8 cellular contexts compared by ENCODE assay signal in genomic region chr1:6701437-6702153, GRCh38. TPM values are rescaled to one million over a fixed set of nuclear protein-coding genes. Genes with fewer than 3 reads are reported as not detected.
DNase-seq lines count a peak whose midpoint lies in the region; ATAC-seq and TF ChIP-seq lines count a peak whose summit lies in the region.

Gene DNAJC11 (minus strand): TSS chr1:6701816. CDS start chr1:6701800, 16 bp downstream.

- H3K27me3 ChIP-seq in CD4-positive, CD25-positive, alpha-beta regulatory T cell (ENCODE audit: control insufficient read depth, insufficient read depth, low read length) = no peaks in the 10 kb centered on the region
- H3K27me3 ChIP-seq in duodenal mucosa (ENCODE audit: control insufficient read depth in 1 of 2, insufficient read depth in 2 of 2, low read length in 2 of 2) = no peaks in the 10 kb centered on the region

- H3K36me3 ChIP-seq in CD4-positive, CD25-positive, alpha-beta regulatory T cell (ENCODE audit: control insufficient read depth, insufficient read depth, low read length) = no peaks in the 10 kb centered on the region
- H3K36me3 ChIP-seq in duodenal mucosa (ENCODE audit: control insufficient read depth in 1 of 2, insufficient read depth in 2 of 2, low read length in 2 of 2) = no peaks in the 10 kb centered on the region

- POLR2A ChIA-PET in activated CD4-positive, alpha-beta memory T cell treated with anti-CD3 and anti-CD28 coated beads for 36 hours (lab: Charles Lee) = interaction anchor here (0.7 to 1.5 kb wide), 3 partner anchors 18 to 99 kb away, joined by 4 to 9 read pairs (median 5); partner anchors contain the start of genes CAMTA1 and KLHL21

- peak; percentile 98 for ATAC-seq in CD4-positive, CD25-positive, alpha-beta regulatory T cell (ENCODE audit: low read depth in 2 of 2)
- ATAC-seq in GM19372 (IDR thresholded peaks at IDR 0.05; ENCODE audit: low read depth, unreplicated experiment) (peak; percentile 89), HG03521 (IDR thresholded peaks at IDR 0.05; ENCODE audit: unreplicated experiment) (peak; percentile 95)

- H3K36me3 Mint-ChIP-seq in CD4-positive, CD25-positive, alpha-beta regulatory T cell = peaks cover 6% of the 10 kb centered on the region
- no peaks in the 10 kb centered on the region for H3K36me3 Mint-ChIP-seq in activated CD4-positive, alpha-beta memory T cell treated with anti-CD3 and anti-CD28 coated beads for 36 hours

- peak in 1 of 3 donors; percentile 40 for TF ChIP-seq CTCF in lower leg skin (IDR thresholded peaks at IDR 0.05)

- peaks cover 0 to 32% (median 22%) of the 10 kb centered on the region in 4 donors for H3K4me1 Mint-ChIP-seq in CD4-positive, CD25-positive, alpha-beta regulatory T cell
- peaks cover 25% of the 10 kb centered on the region for H3K4me1 Mint-ChIP-seq in activated CD4-positive, alpha-beta memory T cell treated with anti-CD3 and anti-CD28 coated beads for 36 hours (ENCODE audit: low read depth)

- intact Hi-C loops in activated CD4-positive, alpha-beta memory T cell treated with anti-CD3 and anti-CD28 coated beads for 36 hours (cut with micrococcal nuclease) = loop anchor here (5.0 kb wide), 1 partner anchor 99 kb away; the partner anchor contains the start of gene KLHL21
- intact Hi-C loops in lower leg skin (cut with DNase I; ENCODE audit: low total_unique reads) = no loop called here

- no peaks in the 10 kb centered on the region for H3K27me3 Mint-ChIP-seq in CD4-positive, CD25-positive, alpha-beta regulatory T cell
- no peaks in the 10 kb centered on the region for H3K27me3 Mint-ChIP-seq in activated CD4-positive, alpha-beta memory T cell treated with anti-CD3 and anti-CD28 coated beads for 36 hours

- H3K4me3 ChIP-seq in CD4-positive, CD25-positive, alpha-beta regulatory T cell (ENCODE audit: low read depth, low read length) = peak within 1 kb of the TSS; percentile 79
- H3K4me3 ChIP-seq in duodenal mucosa (ENCODE audit: low read depth in 1 of 2, low read length in 2 of 2) (peak within 1 kb of the TSS; percentile 87 to 95), lower leg skin (ENCODE audit: low read depth, poor library complexity, severe bottlenecking) (peak within 1 kb of the TSS; percentile 84)

- H3K27ac Mint-ChIP-seq in CD4-positive, CD25-positive, alpha-beta regulatory T cell = peak within 1 kb of the TSS; percentile 86 to 93 (median 89)
- H3K27ac Mint-ChIP-seq in activated CD4-positive, alpha-beta memory T cell treated with anti-CD3 and anti-CD28 coated beads for 36 hours = peak within 1 kb of the TSS; percentile 86

- H3K4me1 ChIP-seq in CD4-positive, CD25-positive, alpha-beta regulatory T cell (ENCODE audit: control insufficient read depth, insufficient read depth, low read length, poor library complexity, severe bottlenecking) = peaks cover 16% of the 10 kb centered on the region
- H3K4me1 ChIP-seq in duodenal mucosa (ENCODE audit: control insufficient read depth in 1 of 2, insufficient read depth in 2 of 2, low read length in 2 of 2) = peaks cover 9 to 16% of the 10 kb centered on the region in 2 donors

- H3K4me3 Mint-ChIP-seq in CD4-positive, CD25-positive, alpha-beta regulatory T cell = peak within 1 kb of the TSS; percentile 92 to 96 (median 94)
- H3K4me3 Mint-ChIP-seq in activated CD4-positive, alpha-beta memory T cell treated with anti-CD3 and anti-CD28 coated beads for 36 hours = peak within 1 kb of the TSS; percentile 86

- 1% methylated on average over 39 to 58 of the region's 80 CpGs for WGBS in lower leg skin, 2 donors

- H3K27ac ChIP-seq in CD4-positive, CD25-positive, alpha-beta regulatory T cell (ENCODE audit: insufficient read depth, low read length, poor library complexity, severe bottlenecking) = peak within 1 kb of the TSS; percentile 75
- H3K27ac ChIP-seq in duodenal mucosa (ENCODE audit: low read depth, low read length) = no peak within 1 kb of the TSS

- TF ChIP-seq POLR2A in lower leg skin (IDR thresholded peaks at IDR 0.05) = no peak

- CTCF ChIA-PET in activated CD4-positive, alpha-beta memory T cell treated with anti-CD3 and anti-CD28 coated beads for 36 hours (lab: Charles Lee) = interaction anchor here (0.6 to 1.2 kb wide), 15 partner anchors 10 to 1068 kb away, joined by 3 to 7 read pairs (median 3); partner anchors contain the start of gene ZBTB48

- peak; percentile 83 to 91 (median 91) for DNase-seq in CD4-positive, CD25-positive, alpha-beta regulatory T cell
- DNase-seq in NCI-H748 treated with DMSO at 0.1 percent for 48 hours (lab: John Stamatoyannopoulos, UW) = peak; percentile 45
- peak; percentile 92 for DNase-seq in activated CD4-positive, alpha-beta memory T cell treated with anti-CD3 and anti-CD28 coated beads for 36 hours
- peak; percentile 83 to 96 for DNase-seq in lower leg skin (ENCODE audit: low spot score in 2 of 2)
- peak; percentile 79 to 85 for DNase-seq in stimulated activated CD4-positive, alpha-beta T cell treated with anti-CD3 and anti-CD28 coated beads, Interleukin-4, amount 100 ng/mL, for 48 hours (ENCODE audit: low read depth in 2 of 2)

- no peaks in the 10 kb centered on the region for H3K9me3 ChIP-seq in CD4-positive, CD25-positive, alpha-beta regulatory T cell (ENCODE audit: control insufficient read depth in 2 of 2, low read length in 2 of 2)
- H3K9me3 ChIP-seq in duodenal mucosa (ENCODE audit: control insufficient read depth in 1 of 2, low read length in 2 of 2) = no peaks in the 10 kb centered on the region

- no peaks in the 10 kb centered on the region for H3K9me3 Mint-ChIP-seq in CD4-positive, CD25-positive, alpha-beta regulatory T cell
- H3K9me3 Mint-ChIP-seq in activated CD4-positive, alpha-beta memory T cell treated with anti-CD3 and anti-CD28 coated beads for 36 hours = no peaks in the 10 kb centered on the region

- peak within 1 kb of the TSS; percentile 84 to 85 for H3K9ac ChIP-seq in duodenal mucosa (ENCODE audit: low read depth in 1 of 2, low read length in 2 of 2)

RNA-seq across cellular contexts. Expression of gene DNAJC11, which starts in this region (rescaled TPM):
- 41.4 TPM for total RNA-seq in CD4-positive, CD25-positive, alpha-beta regulatory T cell
- polyA plus RNA-seq in CD4-positive, CD25-positive, alpha-beta regulatory T cell = 10 to 100 TPM; 10.4 to 18.9 (median 15.0) TPM
- total RNA-seq in activated CD4-positive, alpha-beta memory T cell treated with anti-CD3 and anti-CD28 coated beads for 36 hours = 10 to 100 TPM; 35.5 to 38.3 TPM
- total RNA-seq in lower leg skin = 10 to 100 TPM; 22.1 to 37.1 (median 27.3) TPM
